ENCODE assay signal across 18 cellular contexts in the genomic region with DNA sequence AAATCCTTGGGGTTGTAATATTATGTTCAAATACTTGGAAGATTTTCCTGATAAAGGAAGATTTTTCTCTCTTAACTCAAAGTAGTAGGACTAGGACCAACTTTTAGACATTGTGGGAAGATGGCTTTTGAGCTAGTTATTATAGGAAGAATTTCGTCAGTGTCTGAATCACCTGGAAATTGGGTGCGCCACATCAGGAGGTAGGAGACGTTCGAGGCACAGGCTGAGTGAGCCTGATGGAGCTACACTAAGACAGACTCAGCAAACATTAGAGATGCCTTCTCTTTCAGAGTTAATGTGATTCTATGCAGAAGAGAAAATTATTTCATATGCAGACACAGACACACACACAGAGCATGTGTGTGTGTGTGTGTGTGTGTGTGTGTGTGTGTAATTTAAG.
DNase-seq lines count a peak whose midpoint lies in the region; ATAC-seq and TF ChIP-seq lines count a peak whose summit lies in the region.
"Had no signal": no experiment of that assay in that cellular context is flagged by ENCODE, and none has a peak within 500 bp of the region (broad histone marks: within the 10 kb centered on the region; RNA-seq: fewer than 3 reads in every experiment).

No MANE protein-coding gene starts in this region.

- no peak for TF ChIP-seq CTCF in right atrium auricular region (IDR thresholded peaks at IDR 0.05)

- DNase-seq in Right ventricle myocardium superior, result no peak
- no peak for DNase-seq in right atrium auricular region (ENCODE audit: low spot score)
- no peak for DNase-seq in left ventricle myocardium superior
- DNase-seq in right cardiac atrium, result no peak
- DNase-seq in left colon, result no peak
- DNase-seq in HPDE6-E6E7 (ENCODE audit: extremely low spot score), result no peak
- DNase-seq: Calu3; CD4-positive, alpha-beta T cell; CD8-positive, alpha-beta T cell; DMS79 treated with DMSO at 0.1 percent for 48 hours; GF-D8 had no signal

- H3K4me1 ChIP-seq in right atrium auricular region, result no peaks in the 10 kb centered on the region
- H3K4me1 ChIP-seq in right cardiac atrium (ENCODE audit: control insufficient read depth, insufficient read depth, low read length), result peaks cover 2% of the 10 kb centered on the region
- H3K4me1 ChIP-seq in skeletal muscle satellite cell (ENCODE audit: control insufficient read depth, insufficient read depth, low read length), result peaks cover 28% of the 10 kb centered on the region
- H3K4me1 ChIP-seq: A549; BLaER1 treated with 17β-estradiol and CSF1 and Interleukin-3, amounts not matched to agents 10 nM and 100 nM; Caco-2 had no signal

- H3K9me3 ChIP-seq in right atrium auricular region, result no peaks in the 10 kb centered on the region
- H3K9me3 ChIP-seq in right cardiac atrium (ENCODE audit: control insufficient read depth, low read length), result no peaks in the 10 kb centered on the region
- H3K9me3 ChIP-seq in skeletal muscle satellite cell (replicated peaks; ENCODE audit: low read length), result no peaks in the 10 kb centered on the region
- H3K9me3 ChIP-seq: A549; BLaER1 treated with 17β-estradiol and CSF1 and Interleukin-3, amounts not matched to agents 10 nM and 100 nM; Caco-2 had no signal

- H3K27me3 ChIP-seq in right atrium auricular region (no peaks in the 10 kb centered on the region), right cardiac atrium (ENCODE audit: control insufficient read depth, insufficient read depth) (no peaks in the 10 kb centered on the region), skeletal muscle satellite cell (ENCODE audit: control insufficient read depth, insufficient read depth, low read length) (no peaks in the 10 kb centered on the region)
- H3K27me3 ChIP-seq: BLaER1 treated with 17β-estradiol and CSF1 and Interleukin-3, amounts not matched to agents 10 nM and 100 nM had no signal

- no peak overlapping the region for H3K27ac ChIP-seq in right atrium auricular region
- H3K27ac ChIP-seq in right cardiac atrium (ENCODE audit: low read length), result no peak overlapping the region
- H3K27ac ChIP-seq: 22Rv1; A549; BLaER1 treated with 17β-estradiol and CSF1 and Interleukin-3, amounts not matched to agents 10 nM and 100 nM; C4-2B had no signal

- H3K9ac ChIP-seq in skeletal muscle satellite cell (ENCODE audit: low read depth, low read length), result no peak overlapping the region
- H3K9ac ChIP-seq: BLaER1 treated with 17β-estradiol and CSF1 and Interleukin-3, amounts not matched to agents 10 nM and 100 nM had no signal

- intact Hi-C loops in Right ventricle myocardium superior (cut with DNase I) (no loop called here), left ventricle myocardium superior (cut with micrococcal nuclease) (no loop called here), right cardiac atrium (cut with DNase I) (no loop called here), left colon (cut with DNase I, micrococcal nuclease) (no loop called here)

- WGBS in right cardiac atrium, result 95% methylated on average over 4 of the region's 4 CpGs

- H3K4me3 ChIP-seq in right atrium auricular region (no peak overlapping the region), right cardiac atrium (ENCODE audit: low read length) (no peak overlapping the region), skeletal muscle satellite cell (ENCODE audit: low read length) (no peak overlapping the region)
- H3K4me3 ChIP-seq: A549; BLaER1 treated with 17β-estradiol and CSF1 and Interleukin-3, amounts not matched to agents 10 nM and 100 nM had no signal

- ATAC-seq in Right ventricle myocardium superior (ENCODE audit: poor library complexity) (peak; percentile 19), left ventricle myocardium superior (peak; percentile 43), right cardiac atrium (no peak), left colon (peak; percentile 2), HG03342 (IDR thresholded peaks at IDR 0.05; ENCODE audit: unreplicated experiment) (no peak)
- ATAC-seq: CD8-positive, alpha-beta T cell had no signal

- H3K36me3 ChIP-seq in right atrium auricular region, result no peaks in the 10 kb centered on the region
- H3K36me3 ChIP-seq in skeletal muscle satellite cell (ENCODE audit: insufficient read depth, low read length), result peaks cover 5% of the 10 kb centered on the region

- peak overlapping the region; percentile 37 for H3K4me2 ChIP-seq in skeletal muscle satellite cell (ENCODE audit: low read length)
- H3K4me2 ChIP-seq: A549; BLaER1 treated with 17β-estradiol and CSF1 and Interleukin-3, amounts not matched to agents 10 nM and 100 nM had no signal

Comparison
In these comparisons a context has a peak if more than half of its experiments do, and no peak if none do; other contexts are left out.
1. ATAC-seq: peak in Right ventricle myocardium superior (single experiment), left ventricle myocardium superior (single experiment) and left colon (single experiment); none in right cardiac atrium (0 of 2) and HG03342 (single experiment).